Comparison of ENCODE assay signal across 8 cellular contexts in the genomic region with DNA sequence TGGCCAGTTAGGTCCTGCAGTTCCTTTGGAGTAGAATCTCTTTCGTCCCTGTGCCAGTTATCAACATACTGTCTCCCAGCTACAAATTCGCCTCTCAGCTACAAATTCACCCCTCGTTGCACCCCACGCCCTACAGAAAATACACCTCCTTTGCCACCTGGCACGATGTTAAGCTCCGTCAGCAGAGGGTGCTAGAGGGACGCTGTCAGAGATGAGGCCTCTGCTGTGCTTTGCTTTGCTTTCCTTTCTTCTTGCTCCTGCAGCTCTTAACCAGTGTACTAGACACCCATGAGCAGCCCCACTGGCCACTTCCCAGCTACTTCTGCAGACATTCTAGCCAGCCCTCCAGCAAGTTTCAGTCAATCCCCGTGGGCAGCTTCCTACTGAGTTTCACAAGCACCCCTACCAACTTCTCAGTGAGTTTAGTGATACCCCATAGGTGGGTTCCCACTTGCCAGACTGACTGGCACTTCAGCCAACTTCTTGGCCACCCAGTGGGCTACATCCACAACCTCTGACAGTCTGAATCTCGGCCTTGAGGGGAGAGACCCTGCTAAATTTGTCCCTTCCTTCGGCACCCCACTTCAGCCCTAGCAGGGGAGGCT. TPM values are rescaled to one million over a fixed set of nuclear protein-coding genes. Genes with fewer than 3 reads are reported as not detected.
DNase-seq lines count a peak whose midpoint lies in the region; ATAC-seq, FAIRE-seq and TF ChIP-seq lines count a peak whose summit lies in the region.

No MANE protein-coding gene starts in this region.

- H3K9ac ChIP-seq in endothelial cell of umbilical vein (replicated peaks; ENCODE audit: extremely low read depth, insufficient read depth, low read length) = no peak overlapping the region

- intact Hi-C loops in endothelial cell of umbilical vein (cut with micrococcal nuclease) = loop anchor here (1.0 kb wide), 2 partner anchors 221 to 242 kb away; no protein-coding TSS in a partner anchor

- peaks cover 0 to 4% of the 10 kb centered on the region in 2 experiments for H3K36me3 ChIP-seq in endothelial cell of umbilical vein (ENCODE audit: control insufficient read depth in 2 of 2, extremely low read depth in 1 of 2, insufficient read depth in 2 of 2, low read length in 2 of 2)

- no peak for TF ChIP-seq POLR2A in endothelial cell of umbilical vein (IDR thresholded peaks at IDR 0.05; ENCODE audit: low read depth, low read length)

- no peaks in the 10 kb centered on the region for H3K27me3 ChIP-seq in endothelial cell of umbilical vein (ENCODE audit: control insufficient read depth in 2 of 2, insufficient read depth in 2 of 2, low read length in 2 of 2)

- ATAC-seq in HG03521 (IDR thresholded peaks at IDR 0.05; ENCODE audit: unreplicated experiment) (peak; percentile 48), HG02840 (IDR thresholded peaks at IDR 0.05; ENCODE audit: low FRiP score, unreplicated experiment) (no peak)

- no peak overlapping the region for H3K4me2 ChIP-seq in endothelial cell of umbilical vein (ENCODE audit: insufficient read depth, low read length)

- TF ChIP-seq CTCF in endothelial cell of umbilical vein (IDR thresholded peaks at IDR 0.05; ENCODE audit: extremely low read depth in 1 of 2, insufficient read depth in 1 of 2, low read depth in 1 of 2, low read length in 2 of 2) = peak; percentile 84 to 85

- dilution Hi-C loops in endothelial cell of umbilical vein (cut with MboI; ENCODE audit: extremely low pct_ligation_motif_present, low sequenced_read_pairs) = no loop called here

- DNase-seq in EH (ENCODE audit: low read depth) (peak; percentile 76), NOMO-1 (lab: John Stamatoyannopoulos, UW; ENCODE audit: unreplicated experiment in 2 of 2) (peak; percentile 60), endothelial cell of umbilical vein (ENCODE audit: low read depth, low spot score) (peak; percentile 66), mucosa of gallbladder (ENCODE audit: low spot score) (peak; percentile 75)
- DNase-seq in activated CD8-positive, alpha-beta memory T cell treated with anti-CD3 and anti-CD28 coated beads, Interleukin-2, amount 50 U/mL, for 1 hour (ENCODE audit: extremely low read depth) = peak; percentile 57
- DNase-seq in stimulated activated CD8-positive, alpha-beta memory T cell treated with anti-CD3 and anti-CD28 coated beads, Interleukin-4, amount 100 ng/mL, for 4 hours (ENCODE audit: low read depth in 2 of 2, low spot score in 1 of 2) = peak; percentile 60 to 68

- no peaks in the 10 kb centered on the region for H4K20me1 ChIP-seq in endothelial cell of umbilical vein (replicated peaks; ENCODE audit: control insufficient read depth, extremely low read depth, insufficient read depth, low read length)

- no peaks in the 10 kb centered on the region for H3K9me1 ChIP-seq in endothelial cell of umbilical vein (replicated peaks; ENCODE audit: control insufficient read depth, extremely low read depth, insufficient read depth, low read length)

- no TSS peak for BruUV-seq in endothelial cell of umbilical vein (replicated peaks; lab: Mats Ljungman, UMichigan)

- no peak overlapping the region for H3K4me3 ChIP-seq in endothelial cell of umbilical vein (replicated peaks in 1 of 3; ENCODE audit: insufficient read depth in 1 of 3, low read depth in 1 of 3, low read length in 3 of 3)

- FAIRE-seq in endothelial cell of umbilical vein (lab: Jason Lieb, UNC) = peak; percentile 86

- H3K27ac ChIP-seq in endothelial cell of umbilical vein (ENCODE audit: insufficient read depth, low read depth, low read length) = no peak overlapping the region

- POLR2A ChIA-PET in endothelial cell of umbilical vein (lab: Charles Lee) = interaction anchor here (0.8 kb wide), 1 partner anchor 42 kb away, joined by 3 read pairs; no protein-coding TSS in a partner anchor

- no peaks in the 10 kb centered on the region for H3K4me1 ChIP-seq in endothelial cell of umbilical vein (ENCODE audit: control insufficient read depth, extremely low read depth, insufficient read depth, low read length)

- H3K79me2 ChIP-seq in endothelial cell of umbilical vein (ENCODE audit: control insufficient read depth, insufficient read depth, low read length) = no peaks in the 10 kb centered on the region

- H3K9me3 ChIP-seq in endothelial cell of umbilical vein (replicated peaks; ENCODE audit: control insufficient read depth, insufficient read depth, low read length) = no peaks in the 10 kb centered on the region

- CTCF ChIA-PET in endothelial cell of umbilical vein (lab: Charles Lee) = interaction anchor here (0.6 to 3.2 kb wide), 65 partner anchors 10 to 494 kb away, joined by 3 to 149 read pairs (median 4); a partner anchor contains a TSS

- no peak overlapping the region for H2AFZ ChIP-seq in endothelial cell of umbilical vein (ENCODE audit: low read depth, low read length)

TF ChIP-seq in endothelial cell of umbilical vein, 7 proteins besides CTCF, POLR2A, EP300 and RAD21:
- no peak for TF ChIP-seq EZH2 (IDR thresholded peaks at IDR 0.05; ENCODE audit: borderline replicate concordance, low read depth, low read length, severe bottlenecking)
- no peak for TF ChIP-seq MYC (IDR thresholded peaks at IDR 0.05; ENCODE audit: low read depth, low read length)
- TF ChIP-seq FOS (IDR thresholded peaks at IDR 0.05; ENCODE audit: borderline replicate concordance, insufficient read depth, low read length) = no peak
- TF ChIP-seq POLR2AphosphoS5 (IDR thresholded peaks at IDR 0.05; ENCODE audit: insufficient read depth, low read depth, low read length) = no peak
- TF ChIP-seq GATA2 (IDR thresholded peaks at IDR 0.05; ENCODE audit: insufficient read depth, insufficient read length, low read depth, low read length) = no peak
- TF ChIP-seq JUN (IDR thresholded peaks at IDR 0.05; ENCODE audit: borderline replicate concordance, insufficient read depth, insufficient read length, low read depth) = no peak
- TF ChIP-seq, protein P1, sequence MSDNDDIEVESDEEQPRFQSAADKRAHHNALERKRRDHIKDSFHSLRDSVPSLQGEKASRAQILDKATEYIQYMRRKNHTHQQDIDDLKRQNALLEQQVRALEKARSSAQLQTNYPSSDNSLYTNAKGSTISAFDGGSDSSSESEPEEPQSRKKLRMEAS (IDR thresholded peaks at IDR 0.05; ENCODE audit: insufficient read depth, insufficient read length) = no peak
TF ChIP-seq in endothelial cell of umbilical vein: peak in this region for 0.

RNA-seq across cellular contexts. Expression of a gene that starts 21.8 kb away (rescaled TPM):
- total RNA-seq in endothelial cell of umbilical vein (15.9 and 16.0 TPM in 2 replicates), mucosa of gallbladder (12.0 TPM)
- 4.4 and 4.6 TPM in 2 replicates for polyA plus RNA-seq in endothelial cell of umbilical vein
- 3.8 TPM in 2 replicates for polyA plus RNA-seq in endothelial cell of umbilical vein (2011; cell fraction: cytosol; rRNA removed)
- 7.2 and 12.7 TPM in 2 replicates for polyA plus RNA-seq in endothelial cell of umbilical vein (2011; cell fraction: nucleus; rRNA removed)
- polyA plus RNA-seq in endothelial cell of umbilical vein (2012) = 7.3 and 11.5 TPM in 2 replicates
- 3.3 and 3.9 TPM in 2 replicates for polyA minus RNA-seq in endothelial cell of umbilical vein
- 4.2 TPM for polyA minus RNA-seq in endothelial cell of umbilical vein (2011; cell fraction: cytosol; rRNA and poly(A)+ RNA removed)
- 4.9 and 6.0 TPM in 2 replicates for polyA minus RNA-seq in endothelial cell of umbilical vein (2011; cell fraction: nucleus; rRNA and poly(A)+ RNA removed)

RNA-seq across cellular contexts. Expression of a gene that starts 21.8 kb away (rescaled TPM):
- total RNA-seq in endothelial cell of umbilical vein (3.1 and 4.2 TPM in 2 replicates), mucosa of gallbladder (7.7 TPM)
- polyA plus RNA-seq in endothelial cell of umbilical vein = 1.3 TPM in 2 replicates
- 0.34 and 0.93 TPM in 2 replicates for polyA plus RNA-seq in endothelial cell of umbilical vein (2011; cell fraction: cytosol; rRNA removed)
- 6.6 and 8.6 TPM in 2 replicates for polyA plus RNA-seq in endothelial cell of umbilical vein (2011; cell fraction: nucleus; rRNA removed)
- 1.4 and 1.5 TPM in 2 replicates for polyA plus RNA-seq in endothelial cell of umbilical vein (2012)
- 1.4 and 3.6 TPM in 2 replicates for polyA minus RNA-seq in endothelial cell of umbilical vein
- polyA minus RNA-seq in endothelial cell of umbilical vein (2011; cell fraction: cytosol; rRNA and poly(A)+ RNA removed) = not detected
- 3.1 and 4.5 TPM in 2 replicates for polyA minus RNA-seq in endothelial cell of umbilical vein (2011; cell fraction: nucleus; rRNA and poly(A)+ RNA removed)

RNA-seq across cellular contexts. Expression of a gene that starts 41.8 kb away (rescaled TPM):
- total RNA-seq in endothelial cell of umbilical vein = 59.2 and 62.7 TPM in 2 replicates
- 74.1 and 88.8 TPM in 2 replicates for polyA plus RNA-seq in endothelial cell of umbilical vein
- polyA plus RNA-seq in endothelial cell of umbilical vein (2011; cell fraction: cytosol; rRNA removed) = 42.5 and 59.1 TPM in 2 replicates
- polyA plus RNA-seq in endothelial cell of umbilical vein (2011; cell fraction: nucleus; rRNA removed) = 100 and 120 TPM in 2 replicates
- 38.2 and 54.6 TPM in 2 replicates for polyA plus RNA-seq in endothelial cell of umbilical vein (2012)
- polyA minus RNA-seq in endothelial cell of umbilical vein = 65.1 and 80.2 TPM in 2 replicates
- polyA minus RNA-seq in endothelial cell of umbilical vein (2011; cell fraction: cytosol; rRNA and poly(A)+ RNA removed) = 21.3 TPM
- polyA minus RNA-seq in endothelial cell of umbilical vein (2011; cell fraction: nucleus; rRNA and poly(A)+ RNA removed) = 58.5 and 81.1 TPM in 2 replicates
- 98.4 TPM for total RNA-seq in mucosa of gallbladder
